In genomic region chr2:101766871-101767739, GRCh38 we compare ENCODE assay signal across 8 cellular contexts.
DNase-seq lines count a peak whose midpoint lies in the region; ATAC-seq and TF ChIP-seq lines count a peak whose summit lies in the region.

No MANE protein-coding gene starts in this region.

- H3K4me3 Mint-ChIP-seq in Caco-2 (ENCODE audit: unreplicated experiment) = peak overlapping the region; percentile 42

- ATAC-seq in GM19463 (IDR thresholded peaks at IDR 0.05; ENCODE audit: unreplicated experiment) (no peak), HG03520 (IDR thresholded peaks at IDR 0.05; ENCODE audit: unreplicated experiment) (no peak)

- no peak for TF ChIP-seq CTCF in Caco-2 (IDR thresholded peaks at IDR 0.05; ENCODE audit: insufficient read depth in 1 of 2, low read depth in 1 of 2, low read length in 1 of 2, severe bottlenecking in 1 of 2, unreplicated experiment in 1 of 2)
- no peak for TF ChIP-seq CTCF in OCI-LY3 (IDR thresholded peaks at IDR 0.05; ENCODE audit: low read depth, low read length)
- TF ChIP-seq CTCF in esophagus muscularis mucosa (IDR thresholded peaks at IDR 0.05) = no peak

- H3K9me3 ChIP-seq in Caco-2 (no peaks in the 10 kb centered on the region), OCI-LY3 (ENCODE audit: insufficient read depth, low read length) (no peaks in the 10 kb centered on the region), esophagus muscularis mucosa (no peaks in the 10 kb centered on the region), trophoblast cell (ENCODE audit: insufficient read depth, low read depth, low read length) (no peaks in the 10 kb centered on the region)

- H3K27ac ChIP-seq in OCI-LY3 (ENCODE audit: low read length) (no peak overlapping the region), esophagus muscularis mucosa (replicated peaks in 1 of 4) (peak overlapping the region; percentile 35 to 63 (median 50)), trophoblast cell (ENCODE audit: low read depth, low read length) (peak overlapping the region; percentile 70)

- H3K4me1 ChIP-seq in Caco-2 (peaks cover 84% of the 10 kb centered on the region), OCI-LY3 (ENCODE audit: low read length) (peaks cover 64% of the 10 kb centered on the region), esophagus muscularis mucosa (peaks cover 85 to 94% (median 90%) of the 10 kb centered on the region in 4 donors), trophoblast cell (ENCODE audit: control insufficient read depth in 1 of 2, insufficient read depth in 2 of 2, low read length in 2 of 2) (peaks cover 20 to 29% of the 10 kb centered on the region in 2 experiments)

- H4K20me1 ChIP-seq in OCI-LY3 (ENCODE audit: insufficient read depth, low read length) = peaks cover 100% of the 10 kb centered on the region

- H3K23ac ChIP-seq in trophoblast cell (ENCODE audit: low read length) = no peak overlapping the region

- H2BK12ac ChIP-seq in trophoblast cell (ENCODE audit: low read length) = no peak overlapping the region

- peak overlapping the region; percentile 6 for H2BK120ac ChIP-seq in trophoblast cell (ENCODE audit: insufficient read depth, low read length, poor library complexity)

- no peak overlapping the region for H4K91ac ChIP-seq in trophoblast cell (ENCODE audit: low read depth, low read length)

- H3K79me1 ChIP-seq in trophoblast cell (ENCODE audit: low read length) = peaks cover 7% of the 10 kb centered on the region

- 74% methylated on average over 5 of the region's 5 CpGs for WGBS in esophagus muscularis mucosa
- no CpG with 5 or more reads among the region's 5 CpGs for WGBS in trophoblast cell (ENCODE audit: extremely low coverage, insufficient coverage, insufficient read length)

- H3K79me2 ChIP-seq in OCI-LY3 (ENCODE audit: low read length) (peaks cover 100% of the 10 kb centered on the region), trophoblast cell (ENCODE audit: control insufficient read depth, insufficient read depth, low read length, poor library complexity) (peaks cover 14% of the 10 kb centered on the region)

- CTCF ChIA-PET in Caco-2 (lab: Charles Lee) (interaction anchor here (0.6 to 1.2 kb wide), 5 partner anchors 14 to 425 kb away, joined by 3 to 4 read pairs (median 4); no protein-coding TSS in a partner anchor), HEK293T (lab: Yijun Ruan, JAX) (interaction anchor here (0.8 to 1.5 kb wide), 3 partner anchors 9 to 61 kb away, joined by 3 to 6 read pairs (median 3); no protein-coding TSS in a partner anchor)

- H2AFZ ChIP-seq in OCI-LY3 (ENCODE audit: low read depth, low read length) (no peak overlapping the region), trophoblast cell (ENCODE audit: insufficient read depth, low read length, poor library complexity) (no peak overlapping the region)

- POLR2A ChIA-PET in Caco-2 (lab: Charles Lee) = interaction anchor here (0.6 to 1.0 kb wide), 4 partner anchors 22 to 891 kb away, joined by 3 to 24 read pairs (median 4); partner anchors contain the start of gene MAP4K4
- POLR2A ChIA-PET in HEK293T (lab: Yijun Ruan, JAX) = no interaction called here

- DNase-seq in Caco-2 (peak; percentile 67 to 71), esophagus muscularis mucosa (ENCODE audit: extremely low spot score) (no peak), trophoblast cell (peak; percentile 53 to 79), COLO829 (ENCODE audit: low spot score) (no peak), HEK293T (ENCODE audit: extremely low spot score) (no peak)

- peak overlapping the region; percentile 58 for H3K4ac ChIP-seq in trophoblast cell (ENCODE audit: low read depth, low read length)

- H3K27me3 Mint-ChIP-seq in Caco-2 (ENCODE audit: insufficient read depth, unreplicated experiment) = no peaks in the 10 kb centered on the region

- H3K9me3 Mint-ChIP-seq in Caco-2 (ENCODE audit: unreplicated experiment) = no peaks in the 10 kb centered on the region

- H3K4me3 ChIP-seq in Caco-2 (ENCODE audit: low read depth, low read length) (no peak overlapping the region), OCI-LY3 (ENCODE audit: low read length) (0 out of 2 replicates have a peak overlapping the region, but pooled peaks have one; percentile 5), esophagus muscularis mucosa (peak overlapping the region in 1 of 4 donors; percentile 19), trophoblast cell (ENCODE audit: low read depth, low read length) (no peak overlapping the region)

- H4K12ac ChIP-seq in trophoblast cell (ENCODE audit: low read depth, low read length) = no peak overlapping the region

- H3K27me3 ChIP-seq in Caco-2 (replicated peaks; ENCODE audit: control insufficient read depth, insufficient read depth, low read length) (no peaks in the 10 kb centered on the region), OCI-LY3 (ENCODE audit: low read depth, low read length) (no peaks in the 10 kb centered on the region), esophagus muscularis mucosa (no peaks in the 10 kb centered on the region), trophoblast cell (ENCODE audit: insufficient read depth, low read length) (no peaks in the 10 kb centered on the region)

- H3K4me2 ChIP-seq in OCI-LY3 (ENCODE audit: low read length) (peak overlapping the region; percentile 39), trophoblast cell (ENCODE audit: low read length) (no peak overlapping the region)

- no TSS peak for BruUV-seq in Caco-2 (replicated peaks; lab: Mats Ljungman, UMichigan)

- H3K27ac Mint-ChIP-seq in Caco-2 (ENCODE audit: unreplicated experiment) = peak overlapping the region; percentile 53

- no peak overlapping the region for H3K18ac ChIP-seq in trophoblast cell (ENCODE audit: low read length)

- TF ChIP-seq EP300 in esophagus muscularis mucosa (IDR thresholded peaks at IDR 0.05) = no peak

- no peak overlapping the region for H2BK5ac ChIP-seq in trophoblast cell (ENCODE audit: low read depth, low read length, poor library complexity)

- no peak for TF ChIP-seq POLR2A in esophagus muscularis mucosa (IDR thresholded peaks at IDR 0.05; ENCODE audit: low read depth)

- H4K8ac ChIP-seq in trophoblast cell (ENCODE audit: low read depth, low read length) = no peak overlapping the region

- no peak overlapping the region for H3K9ac ChIP-seq in OCI-LY3 (ENCODE audit: low read length)
- H3K9ac ChIP-seq in trophoblast cell (ENCODE audit: low read length) = no peak overlapping the region

- no peaks in the 10 kb centered on the region for H3K36me3 ChIP-seq in Caco-2 (ENCODE audit: control insufficient read depth, insufficient read depth, low read length)
- no peaks in the 10 kb centered on the region for H3K36me3 ChIP-seq in OCI-LY3 (replicated peaks; ENCODE audit: low read depth, low read length)
- H3K36me3 ChIP-seq in esophagus muscularis mucosa = no peaks in the 10 kb centered on the region
- no peaks in the 10 kb centered on the region for H3K36me3 ChIP-seq in trophoblast cell (ENCODE audit: control insufficient read depth in 1 of 2, insufficient read depth in 2 of 2, low read length in 2 of 2)

- H3K14ac ChIP-seq in trophoblast cell (ENCODE audit: low read length) = no peak overlapping the region

- no peak overlapping the region for H2AK5ac ChIP-seq in trophoblast cell (ENCODE audit: low read length)

- H3K4me1 Mint-ChIP-seq in Caco-2 (ENCODE audit: low read depth, unreplicated experiment) = peaks cover 56% of the 10 kb centered on the region

- peaks cover 12% of the 10 kb centered on the region for H3K36me3 Mint-ChIP-seq in Caco-2 (ENCODE audit: insufficient read depth, unreplicated experiment)

- intact Hi-C loops in Caco-2 (cut with micrococcal nuclease; ENCODE audit: unreplicated experiment) = loop anchor here (1.0 to 2.0 kb wide), 4 partner anchors 13 to 201 kb away; partner anchors contain the start of gene MAP4K4
- intact Hi-C loops in esophagus muscularis mucosa (cut with DNase I) = no loop called here

TF ChIP-seq in HEK293T, 16 proteins besides CTCF, POLR2A, EP300 and RAD21:
- TF ChIP-seq SUZ12 (IDR thresholded peaks at IDR 0.05) (no peak), ELF4 (IDR thresholded peaks at IDR 0.05) (no peak), LEF1 (IDR thresholded peaks at IDR 0.05; ENCODE audit: borderline replicate concordance) (no peak), ARNT (IDR thresholded peaks at IDR 0.05) (no peak), HDGF (IDR thresholded peaks at IDR 0.05; ENCODE audit: borderline replicate concordance) (no peak), PKNOX1 (IDR thresholded peaks at IDR 0.05) (no peak), L3MBTL2 (conservative IDR thresholded peaks at IDR 0.05) (no peak), CTBP1 (IDR thresholded peaks at IDR 0.05; ENCODE audit: borderline replicate concordance) (no peak), FOXM1 (IDR thresholded peaks at IDR 0.05; ENCODE audit: borderline replicate concordance) (no peak), FOXK2 (IDR thresholded peaks at IDR 0.05) (no peak), SP1 (IDR thresholded peaks at IDR 0.05) (no peak), ZNF384 (IDR thresholded peaks at IDR 0.05) (no peak)
TF ChIP-seq in HEK293T: peak in this region for 0.

Comparison
In these comparisons a context has a peak if more than half of its experiments do, and no peak if none do; other contexts are left out.
1. DNase-seq: peak in Caco-2 (2 of 2) and trophoblast cell (2 of 2); none in esophagus muscularis mucosa (single experiment), COLO829 (single experiment) and HEK293T (single experiment).